ENCODE assay signal across 19 cellular contexts in genomic region chr5:172351240-172351778, GRCh38.
"Had no signal": no experiment of that assay in that cellular context is flagged by ENCODE, and none has a peak within 500 bp of the region (broad histone marks: within the 10 kb centered on the region; RNA-seq: fewer than 3 reads in every experiment).

No MANE protein-coding gene starts in this region.

- H3K9me3 Mint-ChIP-seq: activated naive CD4-positive, alpha-beta T cell treated with anti-CD3 and anti-CD28 coated beads, Interleukin-2, amount 50 U/mL, for 72 hours; activated T-cell treated with anti-CD3 and anti-CD28 coated beads, Interleukin-2, amount 50 U/mL, for 72 hours; central memory CD8-positive, alpha-beta T cell; dendritic cell treated with granulocyte-macrophage colony-stimulating factor and Interleukin-4, amounts not matched to agents 40 ng/mL and 50 ng/mL, for 4 days; natural killer cell treated with Interleukin-12 subunit alpha and Interleukin-12 subunit beta and Interleukin-15 and Interleukin-18, amount 100 ng/mL, for 72 hours; stimulated activated effector memory CD8-positive, alpha-beta T cell treated with anti-CD3 and anti-CD28 coated beads, Interleukin-12 subunit alpha, Interleukin-12 subunit beta, amount 100 ng/mL, for 72 hours had no signal

- H3K27ac ChIP-seq: sigmoid colon, stomach, thyroid gland, upper lobe of right lung had no signal

- H3K27me3 ChIP-seq: sigmoid colon, stomach, thyroid gland, upper lobe of right lung had no signal

- DNase-seq: activated CD4-positive, alpha-beta T cell treated with anti-CD3 and anti-CD28 coated beads for 4 hours; activated CD4-positive, alpha-beta T cell treated with anti-CD3 and anti-CD28 coated beads, Interleukin-2, amount 50 U/mL, for 4 hours; activated naive CD4-positive, alpha-beta T cell; activated T-cell treated with anti-CD3 and anti-CD28 coated beads for 4 hours; activated T-cell treated with anti-CD3 and anti-CD28 coated beads, Interleukin-2, amount 50 U/mL, for 72 hours; left cardiac atrium; mesenchymal stem cell; posterior cingulate gyrus; sigmoid colon; small intestine; stimulated activated CD4-positive, alpha-beta T cell treated with anti-CD3 and anti-CD28 coated beads, Interleukin-4, amount 100 ng/mL, for 24 hours; stomach; thyroid gland; upper lobe of right lung had no signal

- H3K9me3 ChIP-seq: sigmoid colon, stomach, thyroid gland, upper lobe of right lung had no signal

- H3K4me3 Mint-ChIP-seq: activated T-cell treated with anti-CD3 and anti-CD28 coated beads, Interleukin-2, amount 50 U/mL, for 72 hours; central memory CD8-positive, alpha-beta T cell; dendritic cell treated with granulocyte-macrophage colony-stimulating factor and Interleukin-4, amounts not matched to agents 40 ng/mL and 50 ng/mL, for 4 days; natural killer cell treated with Interleukin-12 subunit alpha and Interleukin-12 subunit beta and Interleukin-15 and Interleukin-18, amount 100 ng/mL, for 72 hours; stimulated activated effector memory CD8-positive, alpha-beta T cell treated with anti-CD3 and anti-CD28 coated beads, Interleukin-12 subunit alpha, Interleukin-12 subunit beta, amount 100 ng/mL, for 72 hours had no signal

- ATAC-seq: activated naive CD4-positive, alpha-beta T cell treated with anti-CD3 and anti-CD28 coated beads, Interleukin-2, amount 50 U/mL, for 72 hours; activated T-cell treated with anti-CD3 and anti-CD28 coated beads, Interleukin-2, amount 50 U/mL, for 72 hours; left cardiac atrium; natural killer cell treated with Interleukin-12 subunit alpha and Interleukin-12 subunit beta and Interleukin-15 and Interleukin-18, amount 100 ng/mL, for 72 hours; stimulated activated effector memory CD8-positive, alpha-beta T cell treated with anti-CD3 and anti-CD28 coated beads, Interleukin-12 subunit alpha, Interleukin-12 subunit beta, amount 100 ng/mL, for 72 hours; upper lobe of right lung had no signal

- H3K36me3 Mint-ChIP-seq: activated naive CD4-positive, alpha-beta T cell treated with anti-CD3 and anti-CD28 coated beads, Interleukin-2, amount 50 U/mL, for 72 hours; natural killer cell treated with Interleukin-12 subunit alpha and Interleukin-12 subunit beta and Interleukin-15 and Interleukin-18, amount 100 ng/mL, for 72 hours; stimulated activated effector memory CD8-positive, alpha-beta T cell treated with anti-CD3 and anti-CD28 coated beads, Interleukin-12 subunit alpha, Interleukin-12 subunit beta, amount 100 ng/mL, for 72 hours had no signal

- H3K4me1 ChIP-seq: sigmoid colon, thyroid gland, upper lobe of right lung had no signal

- H3K4me1 Mint-ChIP-seq: central memory CD8-positive, alpha-beta T cell; stimulated activated effector memory CD8-positive, alpha-beta T cell treated with anti-CD3 and anti-CD28 coated beads, Interleukin-12 subunit alpha, Interleukin-12 subunit beta, amount 100 ng/mL, for 72 hours had no signal

- H3K4me3 ChIP-seq: sigmoid colon, stomach, thyroid gland, upper lobe of right lung had no signal

- H3K27ac Mint-ChIP-seq: activated naive CD4-positive, alpha-beta T cell treated with anti-CD3 and anti-CD28 coated beads, Interleukin-2, amount 50 U/mL, for 72 hours; activated T-cell treated with anti-CD3 and anti-CD28 coated beads, Interleukin-2, amount 50 U/mL, for 72 hours; dendritic cell treated with granulocyte-macrophage colony-stimulating factor and Interleukin-4, amounts not matched to agents 40 ng/mL and 50 ng/mL, for 4 days; natural killer cell treated with Interleukin-12 subunit alpha and Interleukin-12 subunit beta and Interleukin-15 and Interleukin-18, amount 100 ng/mL, for 72 hours; stimulated activated effector memory CD8-positive, alpha-beta T cell treated with anti-CD3 and anti-CD28 coated beads, Interleukin-12 subunit alpha, Interleukin-12 subunit beta, amount 100 ng/mL, for 72 hours had no signal
